21 cellular contexts compared by ENCODE assay signal in genomic region chr10:128310966-128311658, GRCh38.
DNase-seq lines count a peak whose midpoint lies in the region; ATAC-seq and FAIRE-seq lines count a peak whose summit lies in the region.
"Had no signal": no experiment of that assay in that cellular context is flagged by ENCODE, and none has a peak within 500 bp of the region (broad histone marks: within the 10 kb centered on the region; RNA-seq: fewer than 3 reads in every experiment).

No MANE protein-coding gene starts in this region.

- WGBS in HUES64, result 57% methylated on average over 9 of the region's 9 CpGs

- H3K27me3 ChIP-seq in HUES64 (ENCODE audit: insufficient read depth, low read length), result no peaks in the 10 kb centered on the region
- H3K27me3 ChIP-seq: BLaER1 treated with 17β-estradiol and CSF1 and Interleukin-3, amounts not matched to agents 10 nM and 100 nM had no signal

- FAIRE-seq in endometrium (lab: Jason Lieb, UNC), result peak; percentile 88
- FAIRE-seq: D721Med had no signal

- no peak overlapping the region for H3K4me3 ChIP-seq in HUES64 (ENCODE audit: low read length)
- H3K4me3 ChIP-seq: BLaER1 treated with 17β-estradiol and CSF1 and Interleukin-3, amounts not matched to agents 10 nM and 100 nM had no signal

- ATAC-seq in sciatic nerve, result peak; percentile 64
- ATAC-seq: HCT116, PC-3 had no signal

- DNase-seq in left kidney (ENCODE audit: low read depth, low spot score), result peak; percentile 57
- DNase-seq in sciatic nerve (ENCODE audit: low spot score), result no peak
- DNase-seq in activated CD4-positive, CD25-positive, alpha-beta regulatory T cell treated with anti-CD3 and anti-CD28 coated beads, Interleukin-2, amount 50 U/mL, for 72 hours, result no peak
- DNase-seq in activated CD4-positive, CD25-positive, alpha-beta regulatory T cell (lab: John Stamatoyannopoulos, UW), result no peak
- DNase-seq in DMS53 (lab: John Stamatoyannopoulos, UW), result no peak
- DNase-seq: CD8-positive, alpha-beta memory T cell; DMS79; NCI-H1105; NCI-H2081 treated with DMSO at 0.1 percent for 48 hours; NCI-H510A; NCI-H82; PC-3; RPMI8226; SHP77 treated with DMSO at 0.1 percent for 48 hours; SK-N-SH had no signal

- H3K27ac ChIP-seq in HUES64 (ENCODE audit: low read depth, low read length), result peak overlapping the region; percentile 15; the same call in 1 of the 2 replicates
- H3K27ac ChIP-seq: BLaER1 treated with 17β-estradiol and CSF1 and Interleukin-3, amounts not matched to agents 10 nM and 100 nM; HL-60 had no signal

- intact Hi-C loops in sciatic nerve (cut with DNase I), result no loop called here

- H3K9me3 ChIP-seq in HUES64 (ENCODE audit: insufficient read depth, low read depth, low read length), result no peaks in the 10 kb centered on the region
- H3K9me3 ChIP-seq: BLaER1 treated with 17β-estradiol and CSF1 and Interleukin-3, amounts not matched to agents 10 nM and 100 nM; SK-N-SH had no signal

- H3K4me1 ChIP-seq in HUES64 (ENCODE audit: insufficient read depth, low read length), result peaks cover 11% of the 10 kb centered on the region

- H3K9ac ChIP-seq in HUES64 (ENCODE audit: low read depth, low read length), result no peak overlapping the region
- H3K9ac ChIP-seq: BLaER1 treated with 17β-estradiol and CSF1 and Interleukin-3, amounts not matched to agents 10 nM and 100 nM; SK-N-SH had no signal

- H3K36me3 ChIP-seq in HUES64 (ENCODE audit: insufficient read depth, low read length), result no peaks in the 10 kb centered on the region
